In genomic region chr11:132422725-132423124, GRCh38 we compare ENCODE assay signal across 18 cellular contexts.
"Had no signal": no experiment of that assay in that cellular context is flagged by ENCODE, and none has a peak within 500 bp of the region (broad histone marks: within the 10 kb centered on the region; RNA-seq: fewer than 3 reads in every experiment).

No MANE protein-coding gene starts in this region.

- H3K4me2 ChIP-seq: SK-N-SH had no signal

- H3K9me3 ChIP-seq: SK-N-SH had no signal

- H3K27me3 ChIP-seq: cardiac muscle cell had no signal

- ATAC-seq: activated CD4-positive, CD25-positive, alpha-beta regulatory T cell treated with anti-CD3 and anti-CD28 coated beads, Interleukin-2, amount 50 U/mL, for 24 hours; activated CD8-positive, alpha-beta memory T cell treated with anti-CD3 and anti-CD28 coated beads, Interleukin-2, amount 10 ng/mL, durations not matched to agents 7 days and 5 days; activated T-cell treated with anti-CD3 and anti-CD28 coated beads, Interleukin-2, amount 50 U/mL, for 4 hours; Right ventricle myocardium inferior had no signal

- H3K36me3 ChIP-seq: cardiac muscle cell, WERI-Rb-1 had no signal

- H3K9ac ChIP-seq: SK-N-SH had no signal

- H3K27ac ChIP-seq: cardiac muscle cell, WERI-Rb-1 had no signal

- DNase-seq: activated CD4-positive, alpha-beta T cell treated with anti-CD3 and anti-CD28 coated beads for 4 hours; activated CD4-positive, alpha-beta T cell treated with anti-CD3 and anti-CD28 coated beads, Interleukin-2, amount 50 U/mL, for 4 hours; activated CD8-positive, alpha-beta memory T cell treated with anti-CD3 and anti-CD28 coated beads, Interleukin-2, amount 10 ng/mL, durations not matched to agents 7 days and 5 days; activated effector memory CD4-positive, alpha-beta T cell treated with anti-CD3 and anti-CD28 coated beads, Interleukin-2, amount 50 U/mL, for 16 hours; activated naive CD4-positive, alpha-beta T cell treated with Interleukin-2 at 50 U/mL for 16 hours; activated T-cell treated with anti-CD3 and anti-CD28 coated beads, Interleukin-2, amount 50 U/mL, for 4 hours; amygdala; KG1; NCI-H1048; NCI-H1436; NCI-H748 treated with DMSO at 0.1 percent for 48 hours; SK-N-SH; T-helper 1 cell; WERI-Rb-1 had no signal

- H3K4me3 ChIP-seq: cardiac muscle cell had no signal

- FAIRE-seq: astrocyte had no signal
